8 cellular contexts compared by ENCODE assay signal in genomic region chr11:59171508-59172322, GRCh38. TPM values are rescaled to one million over a fixed set of nuclear protein-coding genes. Genes with fewer than 3 reads are reported as not detected.
DNase-seq lines count a peak whose midpoint lies in the region; ATAC-seq and TF ChIP-seq lines count a peak whose summit lies in the region.

DTX4 (plus strand) TSS chr11:59172132; CDS start chr11:59172596, 464 bp downstream.

- no peaks in the 10 kb centered on the region for H3K79me2 ChIP-seq in SU-DHL-6 (ENCODE audit: insufficient read depth, low read length)

- no peaks in the 10 kb centered on the region for H3K27me3 Mint-ChIP-seq in type B pancreatic cell

- H3K36me3 ChIP-seq in SU-DHL-6 (ENCODE audit: low read length), result no peaks in the 10 kb centered on the region
- H3K36me3 ChIP-seq in adipocyte (ENCODE audit: control insufficient read depth, insufficient read depth, low read length, severe bottlenecking), result no peaks in the 10 kb centered on the region
- no peaks in the 10 kb centered on the region for H3K36me3 ChIP-seq in heart left ventricle

- H3K4me2 ChIP-seq in SU-DHL-6 (ENCODE audit: low read depth, low read length, poor library complexity, severe bottlenecking), result peak within 1 kb of the TSS; percentile 98

- H3K4me3 Mint-ChIP-seq in type B pancreatic cell, result peak within 1 kb of the TSS; percentile 99

- H3K4me1 ChIP-seq in adipocyte (ENCODE audit: control insufficient read depth, insufficient read depth, low read length) (peaks cover 38% of the 10 kb centered on the region), heart left ventricle (peaks cover 0 to 27% (median 10%) of the 10 kb centered on the region in 12 donors)

- peak; percentile 95 for DNase-seq in GM12865 (ENCODE audit: low read depth)
- DNase-seq in NB4 (ENCODE audit: low read depth), result peak; percentile 90
- peak; percentile 97 for DNase-seq in adipocyte (ENCODE audit: low read depth)
- peak; percentile 91 to 96 (median 92) for DNase-seq in heart left ventricle
- DNase-seq in posterior cingulate gyrus, result peak; percentile 87 to 99 (median 94)
- peak; percentile 93 for DNase-seq in type B pancreatic cell (ENCODE audit: extremely low spot score, unreplicated experiment)

- H4K20me1 ChIP-seq in SU-DHL-6 (ENCODE audit: low read depth, low read length), result no peaks in the 10 kb centered on the region; the same call in 1 of the 2 replicates

- no peak for TF ChIP-seq POLR2A in NB4 (IDR thresholded peaks at IDR 0.05; ENCODE audit: extremely low read depth, insufficient read length)
- peak in 1 of 2 donors; percentile 8 for TF ChIP-seq POLR2A in heart left ventricle (IDR thresholded peaks at IDR 0.05)

- peak within 1 kb of the TSS; percentile 97 for H3K27ac Mint-ChIP-seq in type B pancreatic cell

- no peaks in the 10 kb centered on the region for H3K27me3 ChIP-seq in SU-DHL-6 (ENCODE audit: low read length)
- H3K27me3 ChIP-seq in adipocyte (replicated peaks; ENCODE audit: control insufficient read depth, insufficient read depth, low read length), result peaks cover 2% of the 10 kb centered on the region
- H3K27me3 ChIP-seq in heart left ventricle, result peaks cover 0 to 9% (median 0%) of the 10 kb centered on the region in 9 donors

- WGBS in heart left ventricle, 4 donors, result 0 to 1% (median 0%) methylated on average over 58 to 64 of the region's 64 CpGs

- H3K4me1 Mint-ChIP-seq in type B pancreatic cell (ENCODE audit: unreplicated experiment), result peaks cover 23% of the 10 kb centered on the region

- peak within 1 kb of the TSS; percentile 95 for H2AFZ ChIP-seq in SU-DHL-6 (ENCODE audit: low read depth, low read length, severe bottlenecking)

- no peaks in the 10 kb centered on the region for H3K36me3 Mint-ChIP-seq in type B pancreatic cell

- ATAC-seq in HG02571 (IDR thresholded peaks at IDR 0.05; ENCODE audit: unreplicated experiment), result peak; percentile 78
- peak; percentile 95 to 97 (median 96) for ATAC-seq in heart left ventricle

- no peaks in the 10 kb centered on the region for H3K9me3 Mint-ChIP-seq in type B pancreatic cell

- H3F3A ChIP-seq in SU-DHL-6 (ENCODE audit: insufficient read depth), result no peaks in the 10 kb centered on the region

- H3K9me3 ChIP-seq in SU-DHL-6 (ENCODE audit: insufficient read depth, low read length) (no peaks in the 10 kb centered on the region), adipocyte (ENCODE audit: control insufficient read depth, low read length) (no peaks in the 10 kb centered on the region), heart left ventricle (no peaks in the 10 kb centered on the region)

- H3K27ac ChIP-seq in SU-DHL-6 (ENCODE audit: low read depth, low read length), result peak within 1 kb of the TSS; percentile 69
- H3K27ac ChIP-seq in heart left ventricle, result peak within 1 kb of the TSS in 11 of 12 donors; percentile 22 to 74 (median 49)

- no peaks in the 10 kb centered on the region for H3K9me2 ChIP-seq in SU-DHL-6 (replicated peaks; ENCODE audit: insufficient read depth, low read length)

- TF ChIP-seq CTCF in GM12865 (IDR thresholded peaks at IDR 0.05; ENCODE audit: insufficient read depth, low read depth, low read length, missing control alignments) (peak; percentile 96), NB4 (IDR thresholded peaks at IDR 0.05; ENCODE audit: low read depth, low read length) (peak; percentile 76), SU-DHL-6 (IDR thresholded peaks at IDR 0.05; ENCODE audit: insufficient read depth, low read length, poor library complexity, severe bottlenecking) (peak; percentile 73), heart left ventricle (IDR thresholded peaks at IDR 0.05) (peak; percentile 70 to 90 (median 83)), type B pancreatic cell (conservative IDR thresholded peaks at IDR 0.05) (peak; percentile 84)

- peak within 1 kb of the TSS; percentile 79 for H3K9ac ChIP-seq in SU-DHL-6 (ENCODE audit: low read length)
- peak within 1 kb of the TSS; percentile 92 for H3K9ac ChIP-seq in adipocyte (ENCODE audit: low read length)

- H3K4me3 ChIP-seq in GM12865 (ENCODE audit: low read depth, low read length) (peak within 1 kb of the TSS; percentile 82), NB4 (ENCODE audit: low read depth, low read length) (no peak within 1 kb of the TSS), SU-DHL-6 (ENCODE audit: insufficient read depth, low read length, poor library complexity, severe bottlenecking) (peak within 1 kb of the TSS; percentile 98), adipocyte (ENCODE audit: low read length) (peak within 1 kb of the TSS; percentile 90), heart left ventricle (peak within 1 kb of the TSS; percentile 41 to 79 (median 64))

- intact Hi-C loops in heart left ventricle (cut with DNase I) (loop anchor here (1.0 to 10.0 kb wide), 13 partner anchors 35 to 263 kb away; partner anchors contain the start of genes OR5A2 (in 2 of the 10) and OR5A1 (in 1 of the 10)), posterior cingulate gyrus (cut with DNase I) (loop anchor here (1.0 kb wide), 2 partner anchors 37 to 113 kb away; no protein-coding TSS in a partner anchor)

RNA-seq across cellular contexts. Expression of gene DTX4, which starts in this region (rescaled TPM):
- 1 to 10 TPM in 8 of 9 donors, under 1 TPM in 1; 0.74 to 6.8 (median 2.1) TPM for total RNA-seq in heart left ventricle
- polyA plus RNA-seq in heart left ventricle, result 1 to 10 TPM in 1 of 2 donors, under 1 TPM in 1; 0.76 to 1.1 TPM
- 55.3 and 79.2 TPM in 2 replicates for total RNA-seq in type B pancreatic cell (ENCODE audit: low replicate concordance)
